14 cellular contexts compared by ENCODE assay signal in the genomic region with DNA sequence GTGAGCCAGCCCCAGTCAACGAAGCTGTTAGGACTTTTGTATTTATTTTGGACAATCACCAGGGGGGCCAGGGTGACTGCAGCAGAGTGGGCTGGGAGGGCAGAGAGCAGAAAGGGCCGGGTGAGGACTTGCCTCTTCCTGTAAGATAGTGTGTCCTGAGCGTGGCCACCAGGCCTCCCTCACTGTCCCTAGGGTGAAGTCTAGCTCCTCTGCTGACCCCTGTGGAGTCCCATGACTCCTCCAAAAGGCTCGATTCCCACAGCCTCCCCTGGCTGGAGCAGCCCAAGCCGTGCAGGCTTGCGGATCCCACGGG.
DNase-seq lines count a peak whose midpoint lies in the region; ATAC-seq and TF ChIP-seq lines count a peak whose summit lies in the region.
"Had no signal": no experiment of that assay in that cellular context is flagged by ENCODE, and none has a peak within 500 bp of the region (broad histone marks: within the 10 kb centered on the region; RNA-seq: fewer than 3 reads in every experiment).

No MANE protein-coding gene starts in this region.

- TF ChIP-seq POLR2A in gastroesophageal sphincter (IDR thresholded peaks at IDR 0.05) (no peak), ovary (IDR thresholded peaks at IDR 0.05) (no peak)

- intact Hi-C loops in ovary (cut with DNase I) = no loop called here

- TF ChIP-seq CTCF in gastroesophageal sphincter (IDR thresholded peaks at IDR 0.05) (no peak), ovary (IDR thresholded peaks at IDR 0.05) (no peak)

- H3K9me3 ChIP-seq in gastroesophageal sphincter = no peaks in the 10 kb centered on the region
- no peaks in the 10 kb centered on the region for H3K9me3 ChIP-seq in ovary

- WGBS in adipose tissue, 3 donors = 45 to 59% (median 48%) methylated on average over 7 of the region's 7 CpGs
- WGBS in gastroesophageal sphincter (ENCODE audit: low coverage in 1 of 2), 2 donors = 0 to 31% methylated on average over 1 to 3 of the region's 7 CpGs
- WGBS in ovary, 3 donors = 17 to 23% (median 20%) methylated on average over 7 of the region's 7 CpGs

- H3K27me3 ChIP-seq in gastroesophageal sphincter (no peaks in the 10 kb centered on the region), ovary (no peaks in the 10 kb centered on the region)

- ATAC-seq in gastroesophageal sphincter (peak; percentile 32), HG03175 (IDR thresholded peaks at IDR 0.05; ENCODE audit: unreplicated experiment) (no peak), GM19328 (IDR thresholded peaks at IDR 0.05; ENCODE audit: unreplicated experiment) (no peak), GM18858 (IDR thresholded peaks at IDR 0.05; ENCODE audit: unreplicated experiment) (no peak)

- H3K4me3 ChIP-seq in gastroesophageal sphincter (no peak overlapping the region), ovary (no peak overlapping the region)
- H3K4me3 ChIP-seq: SK-N-MC had no signal

- DNase-seq in AG08396 (ENCODE audit: low spot score) (peak; percentile 62), ovary (peak in 4 of 5 donors; percentile 46 to 60 (median 54)), NCI-H1092 (lab: John Stamatoyannopoulos, UW) (no peak)
- DNase-seq: activated CD4-positive, CD25-positive, alpha-beta regulatory T cell treated with anti-CD3 and anti-CD28 coated beads, Interleukin-2, amount 50 U/mL, for 72 hours; cerebellar nuclear complex; glutamatergic neuron; NCI-H1092 treated with DMSO at 0.1 percent for 48 hours; NCI-H69 had no signal

- peak overlapping the region; percentile 15 for H3K27ac ChIP-seq in adipose tissue (ENCODE audit: low read depth, low read length)
- H3K27ac ChIP-seq in gastroesophageal sphincter = peak overlapping the region in 3 of 4 donors; percentile 71 to 78 (median 73)
- peak overlapping the region; percentile 60 to 69 for H3K27ac ChIP-seq in ovary

- H3K4me1 ChIP-seq in gastroesophageal sphincter (peaks cover 6 to 70% (median 38%) of the 10 kb centered on the region in 3 donors), ovary (ENCODE audit: insufficient read depth) (peaks cover 26% of the 10 kb centered on the region)

- H3K36me3 ChIP-seq in gastroesophageal sphincter (no peaks in the 10 kb centered on the region), ovary (no peaks in the 10 kb centered on the region)

- TF ChIP-seq EP300 in gastroesophageal sphincter (IDR thresholded peaks at IDR 0.05) = no peak
- TF ChIP-seq EP300 in ovary (IDR thresholded peaks at IDR 0.05) = no peak

Comparison
In these comparisons a context has a peak if more than half of its experiments do, and no peak if none do; other contexts are left out.
1. H3K27ac ChIP-seq: peak in every context shown above with its lines; median percentile 73 in gastroesophageal sphincter; 64 in ovary; 15 in adipose tissue.